In genomic region chr7:76052681-76053080, GRCh38 we compare ENCODE assay signal across 7 cellular contexts. TPM values are rescaled to one million over a fixed set of nuclear protein-coding genes. Genes with fewer than 3 reads are reported as not detected.
DNase-seq lines count a peak whose midpoint lies in the region; ATAC-seq and TF ChIP-seq lines count a peak whose summit lies in the region.
"Not testable (repeated sequence)": the region's sequence is repeated elsewhere in the genome, so short reads cannot be mapped to it uniquely, and the experiment has no call there.

No MANE protein-coding gene starts in this region.

- H3K9me3 ChIP-seq in H9 (ENCODE audit: control insufficient read depth, low read depth, low read length); esophagus squamous epithelium; neural cell (ENCODE audit: low read length): not testable (repeated sequence)

- no CpG with 5 or more reads among the region's 8 CpGs for WGBS in H9 (ENCODE audit: extremely low coverage, insufficient read length, low lambda C conversion rate)
- 84 to 86% methylated on average over 8 of the region's 8 CpGs for WGBS in esophagus squamous epithelium, 2 donors

- not testable (repeated sequence) for DNase-seq in H9; T-helper 2 cell treated with Interferon-gamma antibody and Interleukin-4, amounts not matched to agents 5 μg/mL and 100 μg/mL, for 36 hours (ENCODE audit: low spot score); activated CD8-positive, alpha-beta T cell treated with anti-CD3 and anti-CD28 coated beads for 36 hours; esophagus squamous epithelium (lab: John Stamatoyannopoulos, UW); stimulated activated naive CD8-positive, alpha-beta T cell treated with anti-CD3 and anti-CD28 coated beads, Interleukin-15, amount 100 ng/mL, for 72 hours

- H3K18ac ChIP-seq in H9 (ENCODE audit: insufficient read length, low read depth, low read length) = not testable (repeated sequence)

- CTCF ChIA-PET in activated CD8-positive, alpha-beta T cell treated with anti-CD3 and anti-CD28 coated beads for 36 hours (lab: Charles Lee) = not testable (repeated sequence)

- not testable (repeated sequence) for H4K5ac ChIP-seq in H9 (ENCODE audit: insufficient read length, low read depth, low read length)

- peaks cover 13 to 20% of the 10 kb centered on the region in 2 experiments for H3K4me1 Mint-ChIP-seq in H9
- H3K4me1 Mint-ChIP-seq in T-helper 2 cell treated with Interferon-gamma antibody and Interleukin-4, amounts not matched to agents 5 μg/mL and 100 μg/mL, for 36 hours (ENCODE audit: low read depth) = peaks cover 25% of the 10 kb centered on the region
- peaks cover 28% of the 10 kb centered on the region for H3K4me1 Mint-ChIP-seq in activated CD8-positive, alpha-beta T cell treated with anti-CD3 and anti-CD28 coated beads for 36 hours (ENCODE audit: low read depth)
- H3K4me1 Mint-ChIP-seq in activated naive CD8-positive, alpha-beta T cell (ENCODE audit: low read depth) = peaks cover 33% of the 10 kb centered on the region
- peaks cover 45% of the 10 kb centered on the region for H3K4me1 Mint-ChIP-seq in stimulated activated naive CD8-positive, alpha-beta T cell treated with anti-CD3 and anti-CD28 coated beads, Interleukin-15, amount 100 ng/mL, for 72 hours

- H3K4ac ChIP-seq in H9 (ENCODE audit: low read depth, low read length) = not testable (repeated sequence)

- not testable (repeated sequence) for H2BK15ac ChIP-seq in H9 (ENCODE audit: low read depth, low read length)

- not testable (repeated sequence) for H4K91ac ChIP-seq in H9 (ENCODE audit: insufficient read length, low read depth, low read length)

- H3K4me2 ChIP-seq in H9 (ENCODE audit: insufficient read depth, insufficient read length, low read length); neural cell (ENCODE audit: low read length): not testable (repeated sequence)

- H3K14ac ChIP-seq in H9 (ENCODE audit: insufficient read depth, low read length) = not testable (repeated sequence)

- ATAC-seq in activated CD8-positive, alpha-beta T cell treated with anti-CD3 and anti-CD28 coated beads for 36 hours; stimulated activated naive CD8-positive, alpha-beta T cell treated with anti-CD3 and anti-CD28 coated beads, Interleukin-15, amount 100 ng/mL, for 72 hours: not testable (repeated sequence)

- not testable (repeated sequence) for H3K9me3 Mint-ChIP-seq in H9; T-helper 2 cell treated with Interferon-gamma antibody and Interleukin-4, amounts not matched to agents 5 μg/mL and 100 μg/mL, for 36 hours; activated CD8-positive, alpha-beta T cell treated with anti-CD3 and anti-CD28 coated beads for 36 hours; activated naive CD8-positive, alpha-beta T cell (ENCODE audit: low read depth); stimulated activated naive CD8-positive, alpha-beta T cell treated with anti-CD3 and anti-CD28 coated beads, Interleukin-15, amount 100 ng/mL, for 72 hours

- not testable (repeated sequence) for H3K4me1 ChIP-seq in H9 (ENCODE audit: insufficient read depth, low read length)
- H3K4me1 ChIP-seq in esophagus squamous epithelium = peaks cover 15 to 66% (median 30%) of the 10 kb centered on the region in 3 donors

- H3K9ac ChIP-seq in H9 (ENCODE audit: extremely low read depth, insufficient read length, low read length); neural cell (ENCODE audit: low read length): not testable (repeated sequence)

- H4K20me1 ChIP-seq in H9 (ENCODE audit: control insufficient read depth, insufficient read depth, insufficient read length); neural cell (ENCODE audit: insufficient read depth): not testable (repeated sequence)

- not testable (repeated sequence) for H2BK12ac ChIP-seq in H9 (ENCODE audit: insufficient read length, low read depth, low read length)

- H3K36me3 Mint-ChIP-seq in H9 (ENCODE audit: insufficient read depth in 1 of 3, low read depth in 3 of 3) = peaks cover 32 to 51% (median 46%) of the 10 kb centered on the region in 3 experiments
- peaks cover 34% of the 10 kb centered on the region for H3K36me3 Mint-ChIP-seq in T-helper 2 cell treated with Interferon-gamma antibody and Interleukin-4, amounts not matched to agents 5 μg/mL and 100 μg/mL, for 36 hours (ENCODE audit: low read depth)
- peaks cover 48% of the 10 kb centered on the region for H3K36me3 Mint-ChIP-seq in activated CD8-positive, alpha-beta T cell treated with anti-CD3 and anti-CD28 coated beads for 36 hours (ENCODE audit: low read depth)
- peaks cover 15% of the 10 kb centered on the region for H3K36me3 Mint-ChIP-seq in activated naive CD8-positive, alpha-beta T cell

- not testable (repeated sequence) for TF ChIP-seq CTCF in H9 (conservative IDR thresholded peaks at IDR 0.05); activated CD8-positive, alpha-beta T cell treated with anti-CD3 and anti-CD28 coated beads for 36 hours (IDR thresholded peaks at IDR 0.05); esophagus squamous epithelium (IDR thresholded peaks at IDR 0.05); neural cell (IDR thresholded peaks at IDR 0.05; ENCODE audit: poor library complexity, severe bottlenecking)

- not testable (repeated sequence) for H2AK5ac ChIP-seq in H9 (ENCODE audit: insufficient read length, low read length)

- POLR2A ChIA-PET in activated CD8-positive, alpha-beta T cell treated with anti-CD3 and anti-CD28 coated beads for 36 hours (lab: Charles Lee) = interaction anchor here (0.7 to 1.5 kb wide), 3 partner anchors 13 to 1431 kb away, joined by 3 to 5 read pairs (median 3); no protein-coding TSS in a partner anchor

- not testable (repeated sequence) for H3K23ac ChIP-seq in H9 (ENCODE audit: insufficient read length, low read depth, low read length)

- H3K9me2 ChIP-seq in neural cell (ENCODE audit: insufficient read depth, low read length) = not testable (repeated sequence)

- H2BK20ac ChIP-seq in H9 (ENCODE audit: low read depth, low read length, poor library complexity, severe bottlenecking) = not testable (repeated sequence)

- TF ChIP-seq POLR2A in esophagus squamous epithelium (IDR thresholded peaks at IDR 0.05) = not testable (repeated sequence)

- not testable (repeated sequence) for H3K27me3 Mint-ChIP-seq in H9 (ENCODE audit: low read depth); T-helper 2 cell treated with Interferon-gamma antibody and Interleukin-4, amounts not matched to agents 5 μg/mL and 100 μg/mL, for 36 hours (ENCODE audit: low read depth); activated CD8-positive, alpha-beta T cell treated with anti-CD3 and anti-CD28 coated beads for 36 hours; activated naive CD8-positive, alpha-beta T cell; stimulated activated naive CD8-positive, alpha-beta T cell treated with anti-CD3 and anti-CD28 coated beads, Interleukin-15, amount 100 ng/mL, for 72 hours

- TF ChIP-seq RAD21 in neural cell (conservative IDR thresholded peaks at IDR 0.05) = not testable (repeated sequence)

- H3K4me3 ChIP-seq in esophagus squamous epithelium; neural cell (ENCODE audit: low read length): not testable (repeated sequence)

- not testable (repeated sequence) for H3K79me1 ChIP-seq in H9 (ENCODE audit: insufficient read depth, low read depth, low read length, poor library complexity, severe bottlenecking)

- not testable (repeated sequence) for H2BK5ac ChIP-seq in H9 (ENCODE audit: insufficient read length, low read length)

- TF ChIP-seq EP300 in neural cell (conservative IDR thresholded peaks at IDR 0.05; ENCODE audit: poor library complexity, severe bottlenecking) = not testable (repeated sequence)

- H3K56ac ChIP-seq in H9 (ENCODE audit: insufficient read length, low read depth, low read length) = not testable (repeated sequence)

- not testable (repeated sequence) for H3K23me2 ChIP-seq in H9 (ENCODE audit: insufficient read length, low read depth, low read length, poor library complexity, severe bottlenecking)

- intact Hi-C loops in activated CD8-positive, alpha-beta T cell treated with anti-CD3 and anti-CD28 coated beads for 36 hours (cut with micrococcal nuclease); esophagus squamous epithelium (cut with DNase I): not testable (repeated sequence)

- H3K36me3 ChIP-seq in esophagus squamous epithelium = peaks cover 2 to 65% (median 12%) of the 10 kb centered on the region in 3 donors
- not testable (repeated sequence) for H3K36me3 ChIP-seq in neural cell (ENCODE audit: insufficient read depth, low read length)

- not testable (repeated sequence) for H3K27ac ChIP-seq in H9 (ENCODE audit: insufficient read length, low read depth, low read length)
- H3K27ac ChIP-seq in esophagus squamous epithelium = peak overlapping the region; percentile 24 to 81 (median 59)
- peak overlapping the region; percentile 77 for H3K27ac ChIP-seq in neural cell (ENCODE audit: low read length)

- H3K4me3 Mint-ChIP-seq in H9 = peak overlapping the region in 1 of 2 experiments; percentile 6; a peak in 2 of 5 replicates
- H3K4me3 Mint-ChIP-seq in T-helper 2 cell treated with Interferon-gamma antibody and Interleukin-4, amounts not matched to agents 5 μg/mL and 100 μg/mL, for 36 hours; activated CD8-positive, alpha-beta T cell treated with anti-CD3 and anti-CD28 coated beads for 36 hours; activated naive CD8-positive, alpha-beta T cell; stimulated activated naive CD8-positive, alpha-beta T cell treated with anti-CD3 and anti-CD28 coated beads, Interleukin-15, amount 100 ng/mL, for 72 hours: not testable (repeated sequence)

- H3K27me3 ChIP-seq in H9 (ENCODE audit: insufficient read depth, low read length); esophagus squamous epithelium; neural cell (ENCODE audit: insufficient read depth, low read depth, low read length): not testable (repeated sequence)

- H3K79me2 ChIP-seq in H9 (ENCODE audit: insufficient read depth, low read length) (peaks cover 33% of the 10 kb centered on the region; the same call in 1 of the 2 replicates), neural cell (replicated peaks; ENCODE audit: insufficient read depth, low read length) (peaks cover 29% of the 10 kb centered on the region)

- H3F3A ChIP-seq in neural cell (ENCODE audit: insufficient read depth, low read length, poor library complexity, severe bottlenecking) = not testable (repeated sequence)

- H3T11ph ChIP-seq in H9 (ENCODE audit: low read length) = not testable (repeated sequence)

- peak overlapping the region in 2 of 3 experiments; percentile 87 to 89; a peak in 2 of 7 replicates for H3K27ac Mint-ChIP-seq in H9
- peak overlapping the region; percentile 32 for H3K27ac Mint-ChIP-seq in T-helper 2 cell treated with Interferon-gamma antibody and Interleukin-4, amounts not matched to agents 5 μg/mL and 100 μg/mL, for 36 hours
- H3K27ac Mint-ChIP-seq in activated CD8-positive, alpha-beta T cell treated with anti-CD3 and anti-CD28 coated beads for 36 hours = peak overlapping the region; percentile 29
- H3K27ac Mint-ChIP-seq in activated naive CD8-positive, alpha-beta T cell = peak overlapping the region; percentile 6
- peak overlapping the region; percentile 60 to 90 for H3K27ac Mint-ChIP-seq in stimulated activated naive CD8-positive, alpha-beta T cell treated with anti-CD3 and anti-CD28 coated beads, Interleukin-15, amount 100 ng/mL, for 72 hours

- not testable (repeated sequence) for H2BK120ac ChIP-seq in H9 (ENCODE audit: low read depth, low read length, poor library complexity, severe bottlenecking)

- H2AFZ ChIP-seq in H9 (ENCODE audit: low read length); neural cell (ENCODE audit: low read depth, low read length): not testable (repeated sequence)

- H4K8ac ChIP-seq in H9 (replicated peaks; ENCODE audit: insufficient read length, low read depth, low read length) = not testable (repeated sequence)

RNA-seq across cellular contexts. Expression of gene MDH2, which starts 4.8 kb away (rescaled TPM):
- 257 and 260 TPM in 2 replicates for total RNA-seq in H9 (2021)
- 100 to 1,000 TPM; 278 to 292 TPM for total RNA-seq in activated CD8-positive, alpha-beta T cell treated with anti-CD3 and anti-CD28 coated beads for 36 hours
- total RNA-seq in esophagus squamous epithelium = 100 to 1,000 TPM in 3 of 4 donors, 10 to 100 TPM in 1; 92.5 to 160 (median 131) TPM
- 55.3 and 60.5 TPM in 2 replicates for polyA plus RNA-seq in neural cell
- 52.3 and 56.0 TPM in 2 replicates for polyA minus RNA-seq in neural cell

RNA-seq across cellular contexts. Expression of gene STYXL1, which starts 4.9 kb away (rescaled TPM):
- total RNA-seq in H9 (2021) (35.1 and 38.7 TPM in 2 replicates), esophagus squamous epithelium (10 to 100 TPM; 19.3 to 45.7 (median 32.2) TPM)
- 10 to 100 TPM; 25.9 to 26.9 TPM for total RNA-seq in activated CD8-positive, alpha-beta T cell treated with anti-CD3 and anti-CD28 coated beads for 36 hours
- 59.9 and 62.0 TPM in 2 replicates for polyA plus RNA-seq in neural cell
- polyA minus RNA-seq in neural cell = 18.3 and 28.4 TPM in 2 replicates

RNA-seq across cellular contexts. Expression of gene TMEM120A, which starts 58.3 kb away (rescaled TPM):
- total RNA-seq in H9 (2021) (23.2 and 30.0 TPM in 2 replicates), esophagus squamous epithelium (10 to 100 TPM; 14.4 to 53.9 (median 20.1) TPM)
- total RNA-seq in activated CD8-positive, alpha-beta T cell treated with anti-CD3 and anti-CD28 coated beads for 36 hours = 10 to 100 TPM; 12.2 to 12.4 TPM
- 39.1 and 50.4 TPM in 2 replicates for polyA plus RNA-seq in neural cell
- polyA minus RNA-seq in neural cell = 20.3 and 23.9 TPM in 2 replicates

Comparison
In these comparisons a context has a peak if more than half of its experiments do, and no peak if none do; other contexts are left out.
1. H3K27ac Mint-ChIP-seq: peak in every context shown above with its lines; median percentile 88 in H9; 75 in stimulated activated naive CD8-positive, alpha-beta T cell treated with anti-CD3 and anti-CD28 coated beads, Interleukin-15, amount 100 ng/mL, for 72 hours; 32 in T-helper 2 cell treated with Interferon-gamma antibody and Interleukin-4, amounts not matched to agents 5 μg/mL and 100 μg/mL, for 36 hours; 29 in activated CD8-positive, alpha-beta T cell treated with anti-CD3 and anti-CD28 coated beads for 36 hours; 6 in activated naive CD8-positive, alpha-beta T cell.